22 cellular contexts compared by ENCODE assay signal in genomic region chr16:749010-749409, GRCh38. TPM values are rescaled to one million over a fixed set of nuclear protein-coding genes. Genes with fewer than 3 reads are reported as not detected.
A peak's percentile ranks its signal among the peaks of the same experiment; 100 is the strongest.
DNase-seq lines count a peak whose midpoint lies in the region; ATAC-seq and TF ChIP-seq lines count a peak whose summit lies in the region.
"Had no signal": no experiment of that assay in that cellular context is flagged by ENCODE, and none has a peak within 500 bp of the region (broad histone marks: within the 10 kb centered on the region; RNA-seq: fewer than 3 reads in every experiment).

No MANE protein-coding gene starts in this region.

- H3K4me1 ChIP-seq in left ventricle myocardium inferior (no peaks in the 10 kb centered on the region), smooth muscle cell (ENCODE audit: low read depth) (peaks cover 4% of the 10 kb centered on the region)
- H3K4me1 ChIP-seq: adrenal gland, gastrocnemius medialis, prostate gland, upper lobe of right lung had no signal

- H4K20me1 ChIP-seq in smooth muscle cell (ENCODE audit: low read depth), result no peaks in the 10 kb centered on the region

- H3K9me3 ChIP-seq in left ventricle myocardium inferior (replicated peaks) (no peaks in the 10 kb centered on the region), smooth muscle cell (replicated peaks; ENCODE audit: low read depth) (no peaks in the 10 kb centered on the region)
- H3K9me3 ChIP-seq: adrenal gland, gastrocnemius medialis, prostate gland, upper lobe of right lung had no signal

- H3K9me3 Mint-ChIP-seq in WTC11 (no peaks in the 10 kb centered on the region), progenitor cell of endocrine pancreas (ENCODE audit: low read depth) (no peaks in the 10 kb centered on the region)
- H3K9me3 Mint-ChIP-seq: activated T-helper 2 cell treated with anti-CD3 and anti-CD28 coated beads, Interferon-gamma antibody, Interleukin-2, Interleukin-4, amounts not matched to agents 10 μg/mL and 5 μg/mL and 100 μg/mL, durations not matched to agents 14 hours and 24 hours and 36 hours; natural killer cell had no signal

- no peaks in the 10 kb centered on the region for H3K79me2 ChIP-seq in smooth muscle cell (ENCODE audit: low read depth)

- no peak overlapping the region for H3K27ac ChIP-seq in left ventricle myocardium inferior (replicated peaks)
- H3K27ac ChIP-seq in smooth muscle cell (ENCODE audit: low read depth), result peak overlapping the region; percentile 19
- H3K27ac ChIP-seq: adrenal gland, gastrocnemius medialis, prostate gland, upper lobe of right lung, VCaP had no signal

- CTCF ChIA-PET in WTC11 (lab: Charles Lee), result interaction anchor here (0.6 to 3.5 kb wide), 5 partner anchors 8 to 248 kb away, joined by 3 to 21 read pairs (median 3); partner anchors contain the start of genes CHTF18, CIAO3 and RPUSD1

- H3K4me3 ChIP-seq in left ventricle myocardium inferior (no peak overlapping the region), astrocyte of the cerebellum (ENCODE audit: low read depth, low read length) (no peak overlapping the region), fibroblast of villous mesenchyme (ENCODE audit: low read depth, low read length) (no peak overlapping the region), smooth muscle cell (no peak overlapping the region)
- H3K4me3 ChIP-seq: adrenal gland, gastrocnemius medialis, lung, prostate gland, upper lobe of right lung had no signal

- TF ChIP-seq CTCF in left ventricle myocardium inferior (IDR thresholded peaks at IDR 0.05; ENCODE audit: borderline replicate concordance) (no peak), astrocyte of the cerebellum (IDR thresholded peaks at IDR 0.05; ENCODE audit: low read depth, low read length, missing control alignments) (no peak), fibroblast of villous mesenchyme (IDR thresholded peaks at IDR 0.05; ENCODE audit: insufficient read depth, low read depth, low read length) (no peak), smooth muscle cell (IDR thresholded peaks at IDR 0.05; ENCODE audit: borderline replicate concordance, insufficient read depth, poor library complexity, severe bottlenecking) (no peak), WTC11 (IDR thresholded peaks at IDR 0.05) (no peak), progenitor cell of endocrine pancreas (IDR thresholded peaks at IDR 0.05; ENCODE audit: unreplicated experiment) (no peak)

- H3K27me3 ChIP-seq in left ventricle myocardium inferior (ENCODE audit: low read depth) (peaks cover 46% of the 10 kb centered on the region), smooth muscle cell (ENCODE audit: low read depth) (no peaks in the 10 kb centered on the region)
- H3K27me3 ChIP-seq: adrenal gland had no signal

- no peak overlapping the region for H3K4me3 Mint-ChIP-seq in WTC11
- no peak overlapping the region for H3K4me3 Mint-ChIP-seq in progenitor cell of endocrine pancreas (ENCODE audit: low read depth)
- H3K4me3 Mint-ChIP-seq: natural killer cell had no signal

- in situ Hi-C loops in astrocyte of the cerebellum (cut with HindIII; ENCODE audit: low sequenced_read_pairs), result no loop called here

- H3K36me3 Mint-ChIP-seq in WTC11, result no peaks in the 10 kb centered on the region
- H3K36me3 Mint-ChIP-seq in progenitor cell of endocrine pancreas (ENCODE audit: insufficient read depth), result no peaks in the 10 kb centered on the region
- H3K36me3 Mint-ChIP-seq: natural killer cell had no signal

- H3K36me3 ChIP-seq in left ventricle myocardium inferior (no peaks in the 10 kb centered on the region), smooth muscle cell (ENCODE audit: low read depth) (no peaks in the 10 kb centered on the region)
- H3K36me3 ChIP-seq: adrenal gland, gastrocnemius medialis, prostate gland, upper lobe of right lung had no signal

- H3F3A ChIP-seq in smooth muscle cell (ENCODE audit: low read depth), result no peaks in the 10 kb centered on the region

- no peak overlapping the region for H3K27ac Mint-ChIP-seq in WTC11
- no peak overlapping the region for H3K27ac Mint-ChIP-seq in progenitor cell of endocrine pancreas
- H3K27ac Mint-ChIP-seq: activated T-helper 2 cell treated with anti-CD3 and anti-CD28 coated beads, Interferon-gamma antibody, Interleukin-2, Interleukin-4, amounts not matched to agents 10 μg/mL and 5 μg/mL and 100 μg/mL, durations not matched to agents 14 hours and 24 hours and 36 hours; natural killer cell had no signal

- H3K4me1 Mint-ChIP-seq in WTC11 (peaks cover 30% of the 10 kb centered on the region), progenitor cell of endocrine pancreas (ENCODE audit: low read depth) (peaks cover 12% of the 10 kb centered on the region)
- H3K4me1 Mint-ChIP-seq: natural killer cell had no signal

- intact Hi-C loops in Right ventricle myocardium inferior (cut with DNase I) (no loop called here), left ventricle myocardium inferior (cut with micrococcal nuclease) (no loop called here)

- H3K9ac ChIP-seq in smooth muscle cell (ENCODE audit: low read depth), result no peak overlapping the region

- DNase-seq in Right ventricle myocardium inferior (ENCODE audit: missing footprints) (peak; percentile 30), left ventricle myocardium inferior (no peak), astrocyte of the cerebellum (ENCODE audit: low read depth) (peak; percentile 32), fibroblast of villous mesenchyme (ENCODE audit: low read depth) (peak; percentile 80), smooth muscle cell (lab: John Stamatoyannopoulos, UW; ENCODE audit: unreplicated experiment) (no peak), WTC11 (ENCODE audit: low spot score) (no peak), progenitor cell of endocrine pancreas (ENCODE audit: low spot score, unreplicated experiment) (no peak), SK-N-DZ (ENCODE audit: low spot score) (no peak)
- DNase-seq: 8988T; adrenal gland; cerebellar nuclear complex; gastrocnemius medialis; natural killer cell; RPMI8226; stimulated activated CD4-positive, alpha-beta T cell treated with anti-CD3 and anti-CD28 coated beads, Interleukin-15, amount 100 ng/mL, for 24 hours; stimulated activated naive CD8-positive, alpha-beta T cell treated with anti-CD3 and anti-CD28 coated beads, Interleukin-15, Interleukin-2, amounts not matched to agents 100 U/mL and 50 U/mL, for 24 hours; upper lobe of right lung had no signal

- ATAC-seq in Right ventricle myocardium inferior (no peak), WTC11 (no peak)
- ATAC-seq: gastrocnemius medialis; natural killer cell; stimulated activated naive CD8-positive, alpha-beta T cell treated with anti-CD3 and anti-CD28 coated beads, Interleukin-15, Interleukin-2, amounts not matched to agents 100 U/mL and 50 U/mL, for 24 hours; upper lobe of right lung had no signal

- 73% methylated on average over 6 of the region's 6 CpGs for WGBS in smooth muscle cell (ENCODE audit: low lambda C conversion rate)

- H2AFZ ChIP-seq in smooth muscle cell (ENCODE audit: low read depth), result no peak overlapping the region

- no peak overlapping the region for H3K4me2 ChIP-seq in smooth muscle cell

- H3K27me3 Mint-ChIP-seq in WTC11 (ENCODE audit: low read depth), result no peaks in the 10 kb centered on the region
- peaks cover 24% of the 10 kb centered on the region for H3K27me3 Mint-ChIP-seq in progenitor cell of endocrine pancreas

- POLR2A ChIA-PET in WTC11 (lab: Charles Lee), result interaction anchor here (0.6 kb wide), 1 partner anchor 40 kb away, joined by 3 read pairs; no protein-coding TSS in a partner anchor

RNA-seq across cellular contexts. Expression of gene CIAO3, which starts 8.2 kb away (rescaled TPM):
- total RNA-seq in Right ventricle myocardium inferior (32.2 TPM), left ventricle myocardium inferior (30.3 TPM), fibroblast of villous mesenchyme (31.6 and 37.1 TPM in 2 replicates), smooth muscle cell (19.7 and 33.5 TPM in 2 replicates), WTC11 (2021) (32.8 to 50.9 TPM (median 32.8 TPM) in 3 replicates), progenitor cell of endocrine pancreas (44.0 and 46.5 TPM in 2 replicates)
- 35.6 and 39.6 TPM in 2 replicates for polyA plus RNA-seq in smooth muscle cell
- 28.6 and 34.4 TPM in 2 replicates for polyA plus RNA-seq in SK-N-DZ (2014; cell fraction: cytosol; rRNA removed)
- 88.2 and 96.1 TPM in 2 replicates for polyA plus RNA-seq in SK-N-DZ (2014; cell fraction: nucleus; rRNA removed)

RNA-seq across cellular contexts. Expression of gene MSLN, which starts 11.5 kb away (rescaled TPM):
- total RNA-seq in Right ventricle myocardium inferior, result 1.9 TPM
- total RNA-seq in left ventricle myocardium inferior, result 0.91 TPM
- total RNA-seq in fibroblast of villous mesenchyme, result 0.32 and 0.86 TPM in 2 replicates
- total RNA-seq in smooth muscle cell, result 0.18 and 3.7 TPM in 2 replicates
- 0.26 and 1.2 TPM in 2 replicates for polyA plus RNA-seq in smooth muscle cell
- total RNA-seq in WTC11 (2021), result 0.20 to 0.55 TPM (median 0.46 TPM) in 3 replicates
- total RNA-seq in progenitor cell of endocrine pancreas, result 0.50 TPM in 1 of 2 replicates, not detected in the other
- not detected in 2 replicates for polyA plus RNA-seq in SK-N-DZ (2014; cell fraction: cytosol; rRNA removed)
- 0.07 and 0.52 TPM in 2 replicates for polyA plus RNA-seq in SK-N-DZ (2014; cell fraction: nucleus; rRNA removed)
- total RNA-seq: activated T-helper 2 cell treated with anti-CD3 and anti-CD28 coated beads, Interferon-gamma antibody, Interleukin-2, Interleukin-4, amounts not matched to agents 10 μg/mL and 5 μg/mL and 100 μg/mL, durations not matched to agents 14 hours and 24 hours and 36 hours; gastrocnemius medialis; natural killer cell; T-helper 1 cell treated with Interleukin-12 subunit alpha and Interleukin-12 subunit beta and Interleukin-4 antibody, amounts not matched to agents 30 ng/mL and 1 ng/mL, for 36 hours had no signal

RNA-seq across cellular contexts. Expression of gene HAGHL, which starts 22.1 kb away (rescaled TPM):
- total RNA-seq in Right ventricle myocardium inferior, result 18.7 TPM
- total RNA-seq in left ventricle myocardium inferior, result 12.0 TPM
- 14.7 and 21.9 TPM in 2 replicates for total RNA-seq in fibroblast of villous mesenchyme
- 3.2 and 15.4 TPM in 2 replicates for total RNA-seq in smooth muscle cell
- polyA plus RNA-seq in smooth muscle cell, result 23.1 and 24.6 TPM in 2 replicates
- total RNA-seq in WTC11 (2021), result 38.4 to 41.7 TPM (median 39.4 TPM) in 3 replicates
- 8.1 and 9.2 TPM in 2 replicates for total RNA-seq in progenitor cell of endocrine pancreas
- 22.6 and 23.4 TPM in 2 replicates for polyA plus RNA-seq in SK-N-DZ (2014; cell fraction: cytosol; rRNA removed)
- polyA plus RNA-seq in SK-N-DZ (2014; cell fraction: nucleus; rRNA removed), result 184 and 185 TPM in 2 replicates

RNA-seq across cellular contexts. Expression of gene CCDC78, which starts 22.8 kb away (rescaled TPM):
- total RNA-seq in Right ventricle myocardium inferior (0.49 TPM), left ventricle myocardium inferior (0.49 TPM), fibroblast of villous mesenchyme (1.3 and 3.2 TPM in 2 replicates), smooth muscle cell (2.8 TPM in 1 of 2 replicates, not detected in the other), WTC11 (2021) (19.4 to 20.8 TPM (median 20.2 TPM) in 3 replicates), progenitor cell of endocrine pancreas (2.5 and 3.2 TPM in 2 replicates)
- 3.4 and 4.7 TPM in 2 replicates for polyA plus RNA-seq in smooth muscle cell
- polyA plus RNA-seq in SK-N-DZ (2014; cell fraction: cytosol; rRNA removed), result 2.7 and 7.0 TPM in 2 replicates
- polyA plus RNA-seq in SK-N-DZ (2014; cell fraction: nucleus; rRNA removed), result 129 and 132 TPM in 2 replicates
- total RNA-seq: gastrocnemius medialis had no signal

RNA-seq across cellular contexts. Expression of gene ANTKMT, which starts 28.1 kb away (rescaled TPM):
- total RNA-seq in Right ventricle myocardium inferior (29.1 TPM), left ventricle myocardium inferior (30.7 TPM), fibroblast of villous mesenchyme (19.4 and 37.0 TPM in 2 replicates), smooth muscle cell (11.9 and 15.6 TPM in 2 replicates), WTC11 (2021) (40.6 to 43.1 TPM (median 43.0 TPM) in 3 replicates), progenitor cell of endocrine pancreas (44.2 and 44.9 TPM in 2 replicates)
- 39.8 and 40.9 TPM in 2 replicates for polyA plus RNA-seq in smooth muscle cell
- polyA plus RNA-seq in SK-N-DZ (2014; cell fraction: cytosol; rRNA removed), result 59.0 and 63.1 TPM in 2 replicates
- 199 and 307 TPM in 2 replicates for polyA plus RNA-seq in SK-N-DZ (2014; cell fraction: nucleus; rRNA removed)

Comparison
In these comparisons a context has a peak if more than half of its experiments do, and no peak if none do; other contexts are left out.
1. DNase-seq: peak in Right ventricle myocardium inferior (single experiment), astrocyte of the cerebellum (single experiment) and fibroblast of villous mesenchyme (single experiment); none in left ventricle myocardium inferior (single experiment), smooth muscle cell (single experiment), WTC11 (single experiment), progenitor cell of endocrine pancreas (single experiment) and SK-N-DZ (single experiment).